ENCODE assay signal across 1 cellular context in the genomic region with DNA sequence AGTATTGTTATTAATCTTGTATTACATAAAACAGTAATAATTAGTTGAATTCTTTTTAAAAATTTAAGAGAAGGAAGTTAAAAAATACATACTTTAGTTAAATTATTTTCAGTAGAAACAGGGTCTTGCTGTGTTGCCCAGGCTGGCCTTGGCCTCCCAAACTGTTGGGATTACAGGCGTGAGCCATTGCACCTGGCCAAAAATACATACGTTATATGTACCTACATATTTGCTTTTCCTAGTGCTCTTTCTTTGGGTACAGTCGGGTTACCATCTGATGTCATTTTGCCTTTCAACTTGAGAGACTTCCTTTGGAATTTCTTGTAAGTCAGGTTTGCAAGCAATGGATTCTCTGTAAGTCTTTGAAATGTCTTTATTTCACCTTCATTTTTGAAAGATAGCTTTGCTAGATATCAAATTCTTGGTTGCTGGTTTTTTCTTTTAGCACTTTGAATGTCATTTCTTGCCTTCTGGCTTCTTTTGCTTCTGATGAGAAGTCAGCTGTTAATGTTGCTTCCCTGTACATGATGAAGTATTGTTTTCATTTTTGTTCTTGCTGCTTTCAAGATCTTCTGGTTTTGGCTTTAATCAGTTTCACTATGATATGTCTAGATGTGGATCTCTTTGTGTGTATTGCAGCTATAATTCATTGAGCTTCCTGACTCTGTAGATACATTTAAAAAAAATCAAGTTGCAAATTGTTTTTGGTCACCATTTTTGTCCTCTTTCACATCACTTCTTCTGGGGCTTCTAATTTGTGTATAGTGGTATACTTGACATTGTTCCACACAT.
TF ChIP-seq lines count a peak whose summit lies in the region.

No MANE protein-coding gene starts in this region.

TF ChIP-seq in GM12878, 131 proteins besides CTCF, POLR2A, EP300 and RAD21 (continued from another document and continues in another):
- TF ChIP-seq, protein P1, sequence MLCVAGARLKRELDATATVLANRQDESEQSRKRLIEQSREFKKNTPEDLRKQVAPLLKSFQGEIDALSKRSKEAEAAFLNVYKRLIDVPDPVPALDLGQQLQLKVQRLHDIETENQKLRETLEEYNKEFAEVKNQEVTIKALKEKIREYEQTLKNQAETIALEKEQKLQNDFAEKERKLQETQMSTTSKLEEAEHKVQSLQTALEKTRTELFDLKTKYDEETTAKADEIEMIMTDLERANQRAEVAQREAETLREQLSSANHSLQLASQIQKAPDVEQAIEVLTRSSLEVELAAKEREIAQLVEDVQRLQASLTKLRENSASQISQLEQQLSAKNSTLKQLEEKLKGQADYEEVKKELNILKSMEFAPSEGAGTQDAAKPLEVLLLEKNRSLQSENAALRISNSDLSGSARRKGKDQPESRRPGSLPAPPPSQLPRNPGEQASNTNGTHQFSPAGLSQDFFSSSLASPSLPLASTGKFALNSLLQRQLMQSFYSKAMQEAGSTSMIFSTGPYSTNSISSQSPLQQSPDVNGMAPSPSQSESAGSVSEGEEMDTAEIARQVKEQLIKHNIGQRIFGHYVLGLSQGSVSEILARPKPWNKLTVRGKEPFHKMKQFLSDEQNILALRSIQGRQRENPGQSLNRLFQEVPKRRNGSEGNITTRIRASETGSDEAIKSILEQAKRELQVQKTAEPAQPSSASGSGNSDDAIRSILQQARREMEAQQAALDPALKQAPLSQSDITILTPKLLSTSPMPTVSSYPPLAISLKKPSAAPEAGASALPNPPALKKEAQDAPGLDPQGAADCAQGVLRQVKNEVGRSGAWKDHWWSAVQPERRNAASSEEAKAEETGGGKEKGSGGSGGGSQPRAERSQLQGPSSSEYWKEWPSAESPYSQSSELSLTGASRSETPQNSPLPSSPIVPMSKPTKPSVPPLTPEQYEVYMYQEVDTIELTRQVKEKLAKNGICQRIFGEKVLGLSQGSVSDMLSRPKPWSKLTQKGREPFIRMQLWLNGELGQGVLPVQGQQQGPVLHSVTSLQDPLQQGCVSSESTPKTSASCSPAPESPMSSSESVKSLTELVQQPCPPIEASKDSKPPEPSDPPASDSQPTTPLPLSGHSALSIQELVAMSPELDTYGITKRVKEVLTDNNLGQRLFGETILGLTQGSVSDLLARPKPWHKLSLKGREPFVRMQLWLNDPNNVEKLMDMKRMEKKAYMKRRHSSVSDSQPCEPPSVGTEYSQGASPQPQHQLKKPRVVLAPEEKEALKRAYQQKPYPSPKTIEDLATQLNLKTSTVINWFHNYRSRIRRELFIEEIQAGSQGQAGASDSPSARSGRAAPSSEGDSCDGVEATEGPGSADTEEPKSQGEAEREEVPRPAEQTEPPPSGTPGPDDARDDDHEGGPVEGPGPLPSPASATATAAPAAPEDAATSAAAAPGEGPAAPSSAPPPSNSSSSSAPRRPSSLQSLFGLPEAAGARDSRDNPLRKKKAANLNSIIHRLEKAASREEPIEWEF (IDR thresholded peaks at IDR 0.05; ENCODE audit: insufficient replicate concordance, low read depth, low read length): peak; percentile 58
- TF ChIP-seq EGR1 (IDR thresholded peaks at IDR 0.05; ENCODE audit: borderline replicate concordance in 1 of 2, low read depth in 2 of 2, low read length in 2 of 2) (no peak), TCF12 (IDR thresholded peaks at IDR 0.05; ENCODE audit: low read depth, low read length) (no peak), ZSCAN29 (IDR thresholded peaks at IDR 0.05) (no peak), TAF1 (IDR thresholded peaks at IDR 0.05; ENCODE audit: borderline replicate concordance, low read depth, low read length) (no peak), ZBED1 (IDR thresholded peaks at IDR 0.05; ENCODE audit: borderline replicate concordance) (0 out of 2 replicates have a peak, but pooled peaks have one; percentile 45), IKZF1 (conservative IDR thresholded peaks at IDR 0.05) (no peak), ZNF274 (IDR thresholded peaks at IDR 0.05; ENCODE audit: insufficient read depth, insufficient read length) (no peak), FOS (IDR thresholded peaks at IDR 0.05; ENCODE audit: borderline replicate concordance, extremely low read depth, insufficient read length) (no peak), PAX5 (IDR thresholded peaks at IDR 0.05; ENCODE audit: borderline replicate concordance, low read depth, low read length) (no peak), NFIC (IDR thresholded peaks at IDR 0.05; ENCODE audit: low read depth, low read length) (no peak), CBFB (IDR thresholded peaks at IDR 0.05; ENCODE audit: low read depth) (no peak), PAX8 (IDR thresholded peaks at IDR 0.05) (no peak), IRF4 (IDR thresholded peaks at IDR 0.05; ENCODE audit: low read depth, low read length) (no peak), FOXM1 (IDR thresholded peaks at IDR 0.05; ENCODE audit: low read depth, low read length) (no peak; the same call in 1 of the 2 replicates), NR2F1 (conservative IDR thresholded peaks at IDR 0.05) (no peak), RUNX3 (IDR thresholded peaks at IDR 0.05; ENCODE audit: low read length) (peak; percentile 65; the same call in 1 of the 2 replicates), IKZF2 (IDR thresholded peaks at IDR 0.05) (peak; percentile 20 to 33; a peak in 2 of 4 replicates), RAD51 (IDR thresholded peaks at IDR 0.05) (no peak), MYB (IDR thresholded peaks at IDR 0.05; ENCODE audit: borderline replicate concordance, low read depth, low read length) (no peak), ATF7 (IDR thresholded peaks at IDR 0.05; ENCODE audit: low read depth) (peak; percentile 72), EZH2 (IDR thresholded peaks at IDR 0.05; ENCODE audit: borderline replicate concordance, control insufficient read depth, low read depth, low read length) (no peak), WRNIP1 (IDR thresholded peaks at IDR 0.05; ENCODE audit: borderline replicate concordance, low read depth, low read length) (no peak), RFX5 (IDR thresholded peaks at IDR 0.05; ENCODE audit: low read depth, low read length) (no peak), SMAD5 (IDR thresholded peaks at IDR 0.05; ENCODE audit: low read depth) (no peak), SPI1 (IDR thresholded peaks at IDR 0.05; ENCODE audit: borderline replicate concordance, insufficient read depth, low read depth, low read length) (no peak), SP1 (IDR thresholded peaks at IDR 0.05; ENCODE audit: low read depth, low read length) (no peak), SREBF1 (IDR thresholded peaks at IDR 0.05; ENCODE audit: low read length) (no peak), ZNF622 (IDR thresholded peaks at IDR 0.05) (no peak), POLR2AphosphoS5 (IDR thresholded peaks at IDR 0.05; ENCODE audit: low read length) (no peak)
- TF ChIP-seq, protein P2, sequence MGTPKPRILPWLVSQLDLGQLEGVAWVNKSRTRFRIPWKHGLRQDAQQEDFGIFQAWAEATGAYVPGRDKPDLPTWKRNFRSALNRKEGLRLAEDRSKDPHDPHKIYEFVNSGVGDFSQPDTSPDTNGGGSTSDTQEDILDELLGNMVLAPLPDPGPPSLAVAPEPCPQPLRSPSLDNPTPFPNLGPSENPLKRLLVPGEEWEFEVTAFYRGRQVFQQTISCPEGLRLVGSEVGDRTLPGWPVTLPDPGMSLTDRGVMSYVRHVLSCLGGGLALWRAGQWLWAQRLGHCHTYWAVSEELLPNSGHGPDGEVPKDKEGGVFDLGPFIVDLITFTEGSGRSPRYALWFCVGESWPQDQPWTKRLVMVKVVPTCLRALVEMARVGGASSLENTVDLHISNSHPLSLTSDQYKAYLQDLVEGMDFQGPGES (IDR thresholded peaks at IDR 0.05): no peak
- TF ChIP-seq, protein P3, sequence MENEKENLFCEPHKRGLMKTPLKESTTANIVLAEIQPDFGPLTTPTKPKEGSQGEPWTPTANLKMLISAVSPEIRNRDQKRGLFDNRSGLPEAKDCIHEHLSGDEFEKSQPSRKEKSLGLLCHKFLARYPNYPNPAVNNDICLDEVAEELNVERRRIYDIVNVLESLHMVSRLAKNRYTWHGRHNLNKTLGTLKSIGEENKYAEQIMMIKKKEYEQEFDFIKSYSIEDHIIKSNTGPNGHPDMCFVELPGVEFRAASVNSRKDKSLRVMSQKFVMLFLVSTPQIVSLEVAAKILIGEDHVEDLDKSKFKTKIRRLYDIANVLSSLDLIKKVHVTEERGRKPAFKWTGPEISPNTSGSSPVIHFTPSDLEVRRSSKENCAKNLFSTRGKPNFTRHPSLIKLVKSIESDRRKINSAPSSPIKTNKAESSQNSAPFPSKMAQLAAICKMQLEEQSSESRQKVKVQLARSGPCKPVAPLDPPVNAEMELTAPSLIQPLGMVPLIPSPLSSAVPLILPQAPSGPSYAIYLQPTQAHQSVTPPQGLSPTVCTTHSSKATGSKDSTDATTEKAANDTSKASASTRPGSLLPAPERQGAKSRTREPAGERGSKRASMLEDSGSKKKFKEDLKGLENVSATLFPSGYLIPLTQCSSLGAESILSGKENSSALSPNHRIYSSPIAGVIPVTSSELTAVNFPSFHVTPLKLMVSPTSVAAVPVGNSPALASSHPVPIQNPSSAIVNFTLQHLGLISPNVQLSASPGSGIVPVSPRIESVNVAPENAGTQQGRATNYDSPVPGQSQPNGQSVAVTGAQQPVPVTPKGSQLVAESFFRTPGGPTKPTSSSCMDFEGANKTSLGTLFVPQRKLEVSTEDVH (IDR thresholded peaks at IDR 0.05; ENCODE audit: low read depth, partially characterized antibody): no peak
- TF ChIP-seq, protein P4, sequence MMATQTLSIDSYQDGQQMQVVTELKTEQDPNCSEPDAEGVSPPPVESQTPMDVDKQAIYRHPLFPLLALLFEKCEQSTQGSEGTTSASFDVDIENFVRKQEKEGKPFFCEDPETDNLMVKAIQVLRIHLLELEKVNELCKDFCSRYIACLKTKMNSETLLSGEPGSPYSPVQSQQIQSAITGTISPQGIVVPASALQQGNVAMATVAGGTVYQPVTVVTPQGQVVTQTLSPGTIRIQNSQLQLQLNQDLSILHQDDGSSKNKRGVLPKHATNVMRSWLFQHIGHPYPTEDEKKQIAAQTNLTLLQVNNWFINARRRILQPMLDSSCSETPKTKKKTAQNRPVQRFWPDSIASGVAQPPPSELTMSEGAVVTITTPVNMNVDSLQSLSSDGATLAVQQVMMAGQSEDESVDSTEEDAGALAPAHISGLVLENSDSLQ (IDR thresholded peaks at IDR 0.05): peak; percentile 38; the same call in 1 of the 2 replicates
- TF ChIP-seq, protein P5, sequence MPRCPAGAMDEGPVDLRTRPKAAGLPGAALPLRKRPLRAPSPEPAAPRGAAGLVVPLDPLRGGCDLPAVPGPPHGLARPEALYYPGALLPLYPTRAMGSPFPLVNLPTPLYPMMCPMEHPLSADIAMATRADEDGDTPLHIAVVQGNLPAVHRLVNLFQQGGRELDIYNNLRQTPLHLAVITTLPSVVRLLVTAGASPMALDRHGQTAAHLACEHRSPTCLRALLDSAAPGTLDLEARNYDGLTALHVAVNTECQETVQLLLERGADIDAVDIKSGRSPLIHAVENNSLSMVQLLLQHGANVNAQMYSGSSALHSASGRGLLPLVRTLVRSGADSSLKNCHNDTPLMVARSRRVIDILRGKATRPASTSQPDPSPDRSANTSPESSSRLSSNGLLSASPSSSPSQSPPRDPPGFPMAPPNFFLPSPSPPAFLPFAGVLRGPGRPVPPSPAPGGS (IDR thresholded peaks at IDR 0.05; ENCODE audit: borderline replicate concordance, insufficient read depth, low read depth, low read length, poor library complexity, severe bottlenecking): no peak
- TF ChIP-seq, protein P6, sequence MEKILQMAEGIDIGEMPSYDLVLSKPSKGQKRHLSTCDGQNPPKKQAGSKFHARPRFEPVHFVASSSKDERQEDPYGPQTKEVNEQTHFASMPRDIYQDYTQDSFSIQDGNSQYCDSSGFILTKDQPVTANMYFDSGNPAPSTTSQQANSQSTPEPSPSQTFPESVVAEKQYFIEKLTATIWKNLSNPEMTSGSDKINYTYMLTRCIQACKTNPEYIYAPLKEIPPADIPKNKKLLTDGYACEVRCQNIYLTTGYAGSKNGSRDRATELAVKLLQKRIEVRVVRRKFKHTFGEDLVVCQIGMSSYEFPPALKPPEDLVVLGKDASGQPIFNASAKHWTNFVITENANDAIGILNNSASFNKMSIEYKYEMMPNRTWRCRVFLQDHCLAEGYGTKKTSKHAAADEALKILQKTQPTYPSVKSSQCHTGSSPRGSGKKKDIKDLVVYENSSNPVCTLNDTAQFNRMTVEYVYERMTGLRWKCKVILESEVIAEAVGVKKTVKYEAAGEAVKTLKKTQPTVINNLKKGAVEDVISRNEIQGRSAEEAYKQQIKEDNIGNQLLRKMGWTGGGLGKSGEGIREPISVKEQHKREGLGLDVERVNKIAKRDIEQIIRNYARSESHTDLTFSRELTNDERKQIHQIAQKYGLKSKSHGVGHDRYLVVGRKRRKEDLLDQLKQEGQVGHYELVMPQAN (conservative IDR thresholded peaks at IDR 0.05): no peak
- TF ChIP-seq, protein P7, sequence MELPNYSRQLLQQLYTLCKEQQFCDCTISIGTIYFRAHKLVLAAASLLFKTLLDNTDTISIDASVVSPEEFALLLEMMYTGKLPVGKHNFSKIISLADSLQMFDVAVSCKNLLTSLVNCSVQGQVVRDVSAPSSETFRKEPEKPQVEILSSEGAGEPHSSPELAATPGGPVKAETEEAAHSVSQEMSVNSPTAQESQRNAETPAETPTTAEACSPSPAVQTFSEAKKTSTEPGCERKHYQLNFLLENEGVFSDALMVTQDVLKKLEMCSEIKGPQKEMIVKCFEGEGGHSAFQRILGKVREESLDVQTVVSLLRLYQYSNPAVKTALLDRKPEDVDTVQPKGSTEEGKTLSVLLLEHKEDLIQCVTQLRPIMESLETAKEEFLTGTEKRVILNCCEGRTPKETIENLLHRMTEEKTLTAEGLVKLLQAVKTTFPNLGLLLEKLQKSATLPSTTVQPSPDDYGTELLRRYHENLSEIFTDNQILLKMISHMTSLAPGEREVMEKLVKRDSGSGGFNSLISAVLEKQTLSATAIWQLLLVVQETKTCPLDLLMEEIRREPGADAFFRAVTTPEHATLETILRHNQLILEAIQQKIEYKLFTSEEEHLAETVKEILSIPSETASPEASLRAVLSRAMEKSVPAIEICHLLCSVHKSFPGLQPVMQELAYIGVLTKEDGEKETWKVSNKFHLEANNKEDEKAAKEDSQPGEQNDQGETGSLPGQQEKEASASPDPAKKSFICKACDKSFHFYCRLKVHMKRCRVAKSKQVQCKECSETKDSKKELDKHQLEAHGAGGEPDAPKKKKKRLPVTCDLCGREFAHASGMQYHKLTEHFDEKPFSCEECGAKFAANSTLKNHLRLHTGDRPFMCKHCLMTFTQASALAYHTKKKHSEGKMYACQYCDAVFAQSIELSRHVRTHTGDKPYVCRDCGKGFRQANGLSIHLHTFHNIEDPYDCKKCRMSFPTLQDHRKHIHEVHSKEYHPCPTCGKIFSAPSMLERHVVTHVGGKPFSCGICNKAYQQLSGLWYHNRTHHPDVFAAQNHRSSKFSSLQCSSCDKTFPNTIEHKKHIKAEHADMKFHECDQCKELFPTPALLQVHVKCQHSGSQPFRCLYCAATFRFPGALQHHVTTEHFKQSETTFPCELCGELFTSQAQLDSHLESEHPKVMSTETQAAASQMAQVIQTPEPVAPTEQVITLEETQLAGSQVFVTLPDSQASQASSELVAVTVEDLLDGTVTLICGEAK (IDR thresholded peaks at IDR 0.05; ENCODE audit: borderline replicate concordance): no peak
- TF ChIP-seq, protein P8, sequence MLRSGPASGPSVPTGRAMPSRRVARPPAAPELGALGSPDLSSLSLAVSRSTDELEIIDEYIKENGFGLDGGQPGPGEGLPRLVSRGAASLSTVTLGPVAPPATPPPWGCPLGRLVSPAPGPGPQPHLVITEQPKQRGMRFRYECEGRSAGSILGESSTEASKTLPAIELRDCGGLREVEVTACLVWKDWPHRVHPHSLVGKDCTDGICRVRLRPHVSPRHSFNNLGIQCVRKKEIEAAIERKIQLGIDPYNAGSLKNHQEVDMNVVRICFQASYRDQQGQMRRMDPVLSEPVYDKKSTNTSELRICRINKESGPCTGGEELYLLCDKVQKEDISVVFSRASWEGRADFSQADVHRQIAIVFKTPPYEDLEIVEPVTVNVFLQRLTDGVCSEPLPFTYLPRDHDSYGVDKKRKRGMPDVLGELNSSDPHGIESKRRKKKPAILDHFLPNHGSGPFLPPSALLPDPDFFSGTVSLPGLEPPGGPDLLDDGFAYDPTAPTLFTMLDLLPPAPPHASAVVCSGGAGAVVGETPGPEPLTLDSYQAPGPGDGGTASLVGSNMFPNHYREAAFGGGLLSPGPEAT (IDR thresholded peaks at IDR 0.05; ENCODE audit: low read depth): peak; percentile 38; the same call in 1 of the 2 replicates
